8 cellular contexts compared by ENCODE assay signal in genomic region chr6:159761135-159761872, GRCh38. TPM values are rescaled to one million over a fixed set of nuclear protein-coding genes. Genes with fewer than 3 reads are reported as not detected.
DNase-seq lines count a peak whose midpoint lies in the region; ATAC-seq, FAIRE-seq and TF ChIP-seq lines count a peak whose summit lies in the region.

No MANE protein-coding gene starts in this region.

- peaks cover 35% of the 10 kb centered on the region for H3K36me3 ChIP-seq in BE2C
- H3K36me3 ChIP-seq in KMS-11 (ENCODE audit: insufficient read depth) = no peaks in the 10 kb centered on the region

- peak overlapping the region; percentile 93 for H3K4me3 Mint-ChIP-seq in activated naive CD4-positive, alpha-beta T cell treated with anti-CD3 and anti-CD28 coated beads, Interleukin-2, amount 50 U/mL, for 24 hours

- no peak for FAIRE-seq in H54 (lab: Jason Lieb, UNC)

- intact Hi-C loops in left ventricle myocardium superior (cut with micrococcal nuclease) = no loop called here

- no peaks in the 10 kb centered on the region for H4K20me1 ChIP-seq in KMS-11 (ENCODE audit: insufficient read depth)

- TF ChIP-seq CTCF in BE2C (IDR thresholded peaks at IDR 0.05; ENCODE audit: low read depth, low read length) (no peak), KMS-11 (conservative IDR thresholded peaks at IDR 0.05; ENCODE audit: low read depth, low read length) (no peak), retinal pigment epithelial cell (conservative IDR thresholded peaks at IDR 0.05; ENCODE audit: low read depth, low read length) (no peak)

- H3K27me3 ChIP-seq in BE2C = no peaks in the 10 kb centered on the region
- no peaks in the 10 kb centered on the region for H3K27me3 ChIP-seq in KMS-11 (ENCODE audit: insufficient read depth, low read depth)

- no peaks in the 10 kb centered on the region for H3K9me3 ChIP-seq in BE2C

- H3K36me3 Mint-ChIP-seq in activated naive CD4-positive, alpha-beta T cell treated with anti-CD3 and anti-CD28 coated beads, Interleukin-2, amount 50 U/mL, for 24 hours = peaks cover 13% of the 10 kb centered on the region

- peak overlapping the region; percentile 95 for H2AFZ ChIP-seq in KMS-11 (ENCODE audit: low read depth)

- no peaks in the 10 kb centered on the region for H3K4me1 ChIP-seq in BE2C
- peaks cover 13% of the 10 kb centered on the region for H3K4me1 ChIP-seq in KMS-11 (ENCODE audit: low read depth, poor library complexity, severe bottlenecking)

- H3K4me3 ChIP-seq in BE2C (ENCODE audit: low read depth, low read length) = peak overlapping the region; percentile 90
- no peak overlapping the region for H3K4me3 ChIP-seq in KMS-11 (IDR thresholded peaks at IDR 0.05; ENCODE audit: insufficient read depth, low read depth, low read length)
- peak overlapping the region; percentile 70 for H3K4me3 ChIP-seq in retinal pigment epithelial cell (ENCODE audit: low read length)

- no peaks in the 10 kb centered on the region for H3K27me3 Mint-ChIP-seq in activated naive CD4-positive, alpha-beta T cell treated with anti-CD3 and anti-CD28 coated beads, Interleukin-2, amount 50 U/mL, for 24 hours

- no peak for TF ChIP-seq POLR2A in H54 (IDR thresholded peaks at IDR 0.05; ENCODE audit: low read depth, low read length)

- peak overlapping the region; percentile 96 for H3K27ac Mint-ChIP-seq in activated naive CD4-positive, alpha-beta T cell treated with anti-CD3 and anti-CD28 coated beads, Interleukin-2, amount 50 U/mL, for 24 hours

- ATAC-seq in GM19025 (IDR thresholded peaks at IDR 0.05; ENCODE audit: low read depth, unreplicated experiment) (peak; percentile 0), left ventricle myocardium superior (no peak)

- H3K4me2 ChIP-seq in KMS-11 = peak overlapping the region; percentile 88

- H3K27ac ChIP-seq in KMS-11 = peak overlapping the region; percentile 82

- no peaks in the 10 kb centered on the region for H3K9me3 Mint-ChIP-seq in activated naive CD4-positive, alpha-beta T cell treated with anti-CD3 and anti-CD28 coated beads, Interleukin-2, amount 50 U/mL, for 24 hours

- peak; percentile 30 for DNase-seq in BE2C
- peak; percentile 53 for DNase-seq in left ventricle myocardium superior
- no peak for DNase-seq in retinal pigment epithelial cell (ENCODE audit: low read depth)
- DNase-seq in H54 (ENCODE audit: insufficient read length, low spot score) = no peak
- no peak for DNase-seq in DMS114 treated with DMSO at 0.1 percent for 48 hours (lab: John Stamatoyannopoulos, UW; ENCODE audit: unreplicated experiment)

- peaks cover 34% of the 10 kb centered on the region for H3K4me1 Mint-ChIP-seq in activated naive CD4-positive, alpha-beta T cell treated with anti-CD3 and anti-CD28 coated beads, Interleukin-2, amount 50 U/mL, for 24 hours

- H3K9ac ChIP-seq in KMS-11 = peak overlapping the region; percentile 82

- H3K79me2 ChIP-seq in KMS-11 (ENCODE audit: insufficient read depth, low read depth) = no peaks in the 10 kb centered on the region

RNA-seq across cellular contexts. Expression of gene ACAT2, which starts 0.5 kb away (rescaled TPM):
- 12.2 TPM for polyA plus RNA-seq in BE2C (2012; ENCODE audit: insufficient read depth, insufficient read length, low read depth)
- total RNA-seq in left ventricle myocardium superior = 4.0 TPM

RNA-seq across cellular contexts. Expression of gene TCP1, which starts 28.1 kb away (rescaled TPM):
- polyA plus RNA-seq in BE2C (2012; ENCODE audit: insufficient read depth, insufficient read length, low read depth) = 463 TPM
- 164 TPM for total RNA-seq in left ventricle myocardium superior

RNA-seq across cellular contexts. Expression of gene MRPL18, which starts 29.0 kb away (rescaled TPM):
- 128 TPM for polyA plus RNA-seq in BE2C (2012; ENCODE audit: insufficient read depth, insufficient read length, low read depth)
- 70.8 TPM for total RNA-seq in left ventricle myocardium superior

RNA-seq across cellular contexts. Expression of gene WTAP, which starts 34.0 kb away (rescaled TPM):
- polyA plus RNA-seq in BE2C (2012; ENCODE audit: insufficient read depth, insufficient read length, low read depth) = 96.2 TPM
- total RNA-seq in left ventricle myocardium superior = 46.4 TPM

RNA-seq across cellular contexts. Expression of gene PNLDC1, which starts 38.8 kb away (rescaled TPM):
- polyA plus RNA-seq in BE2C (2012; ENCODE audit: insufficient read depth, insufficient read length, low read depth) = 0.40 TPM
- 0.17 TPM for total RNA-seq in left ventricle myocardium superior

Comparison
In these comparisons a context has a peak if more than half of its experiments do, and no peak if none do; other contexts are left out.
1. DNase-seq: peak in BE2C (single experiment) and left ventricle myocardium superior (single experiment); none in retinal pigment epithelial cell (single experiment), H54 (single experiment) and DMS114 treated with DMSO at 0.1 percent for 48 hours (single experiment).